In genomic region chr13:97499181-97499580, GRCh38 we compare ENCODE assay signal across 21 cellular contexts.
A peak's percentile ranks its signal among the peaks of the same experiment; 100 is the strongest.
DNase-seq lines count a peak whose midpoint lies in the region; ATAC-seq, FAIRE-seq and TF ChIP-seq lines count a peak whose summit lies in the region.
"Had no signal": no experiment of that assay in that cellular context is flagged by ENCODE, and none has a peak within 500 bp of the region (broad histone marks: within the 10 kb centered on the region; RNA-seq: fewer than 3 reads in every experiment).

No MANE protein-coding gene starts in this region.

- H3K36me3 ChIP-seq in smooth muscle cell (ENCODE audit: low read depth): no peaks in the 10 kb centered on the region
- H3K36me3 ChIP-seq: BLaER1, Peyer's patch had no signal

- TF ChIP-seq CTCF in smooth muscle cell (IDR thresholded peaks at IDR 0.05; ENCODE audit: borderline replicate concordance, insufficient read depth, poor library complexity, severe bottlenecking): no peak

- DNase-seq in GM18507 (ENCODE audit: extremely low spot score, insufficient read length, low read depth) (no peak), NCI-H1092 (lab: John Stamatoyannopoulos, UW) (peak; percentile 72), RPMI7951 (ENCODE audit: low read depth) (peak; percentile 0), smooth muscle cell (lab: John Stamatoyannopoulos, UW; ENCODE audit: unreplicated experiment) (no peak), GM19239 (ENCODE audit: insufficient read length, low spot score) (no peak)
- DNase-seq in activated naive CD4-positive, alpha-beta T cell treated with Interleukin-2 at 50 U/mL for 16 hours: no peak
- DNase-seq: CD4-positive, alpha-beta memory T cell; DMS53; KG1; NCI-H1105; NCI-H1694 treated with DMSO at 0.1 percent for 48 hours; NCI-H2171; NCI-H446; NCI-H526 treated with DMSO at 0.1 percent for 48 hours; Peyer's patch; SK-N-SH had no signal

- H3K27me3 ChIP-seq in smooth muscle cell (ENCODE audit: low read depth): no peaks in the 10 kb centered on the region
- H3K27me3 ChIP-seq: BLaER1, Peyer's patch had no signal

- no peak overlapping the region for H3K9ac ChIP-seq in smooth muscle cell (ENCODE audit: low read depth)
- H3K9ac ChIP-seq: BLaER1, SK-N-SH had no signal

- peaks cover 5% of the 10 kb centered on the region for H3F3A ChIP-seq in smooth muscle cell (ENCODE audit: low read depth)

- no peaks in the 10 kb centered on the region for H3K4me1 ChIP-seq in smooth muscle cell (ENCODE audit: low read depth)
- H3K4me1 ChIP-seq: BLaER1 had no signal

- WGBS in smooth muscle cell (ENCODE audit: low lambda C conversion rate): 69% methylated on average over 4 of the region's 4 CpGs

- FAIRE-seq in GM18507 (lab: Jason Lieb, UNC): peak; percentile 12
- FAIRE-seq in GM19239 (lab: Jason Lieb, UNC): no peak
- FAIRE-seq: GM12892, HepG2 had no signal

- H3K4me3 ChIP-seq in smooth muscle cell: no peak overlapping the region
- H3K4me3 ChIP-seq: BLaER1, Peyer's patch had no signal

- H3K9me3 ChIP-seq in smooth muscle cell (replicated peaks; ENCODE audit: low read depth): no peaks in the 10 kb centered on the region
- H3K9me3 ChIP-seq: BLaER1, Peyer's patch, SK-N-SH had no signal

- ATAC-seq in HG03432 (IDR thresholded peaks at IDR 0.05; ENCODE audit: unreplicated experiment): no peak
- ATAC-seq: Right ventricle myocardium inferior had no signal

- no peaks in the 10 kb centered on the region for H3K79me2 ChIP-seq in smooth muscle cell (ENCODE audit: low read depth)

- no peak overlapping the region for H3K4me2 ChIP-seq in smooth muscle cell
- H3K4me2 ChIP-seq: BLaER1, SK-N-SH had no signal

- H4K20me1 ChIP-seq in smooth muscle cell (ENCODE audit: low read depth): no peaks in the 10 kb centered on the region
- H4K20me1 ChIP-seq: BLaER1 had no signal

- peak overlapping the region; percentile 11 for H2AFZ ChIP-seq in smooth muscle cell (ENCODE audit: low read depth)

- peak overlapping the region; percentile 23 for H3K27ac ChIP-seq in smooth muscle cell (ENCODE audit: low read depth)
- H3K27ac ChIP-seq: BLaER1, Peyer's patch had no signal

Comparison
In these comparisons a context has a peak if more than half of its experiments do, and no peak if none do; other contexts are left out.
1. DNase-seq: peak in NCI-H1092 (single experiment) and RPMI7951 (single experiment); none in GM18507 (single experiment), smooth muscle cell (single experiment), activated naive CD4-positive, alpha-beta T cell treated with Interleukin-2 at 50 U/mL for 16 hours (single experiment) and GM19239 (single experiment).